Comparison of ENCODE assay signal across 8 cellular contexts in the genomic region with DNA sequence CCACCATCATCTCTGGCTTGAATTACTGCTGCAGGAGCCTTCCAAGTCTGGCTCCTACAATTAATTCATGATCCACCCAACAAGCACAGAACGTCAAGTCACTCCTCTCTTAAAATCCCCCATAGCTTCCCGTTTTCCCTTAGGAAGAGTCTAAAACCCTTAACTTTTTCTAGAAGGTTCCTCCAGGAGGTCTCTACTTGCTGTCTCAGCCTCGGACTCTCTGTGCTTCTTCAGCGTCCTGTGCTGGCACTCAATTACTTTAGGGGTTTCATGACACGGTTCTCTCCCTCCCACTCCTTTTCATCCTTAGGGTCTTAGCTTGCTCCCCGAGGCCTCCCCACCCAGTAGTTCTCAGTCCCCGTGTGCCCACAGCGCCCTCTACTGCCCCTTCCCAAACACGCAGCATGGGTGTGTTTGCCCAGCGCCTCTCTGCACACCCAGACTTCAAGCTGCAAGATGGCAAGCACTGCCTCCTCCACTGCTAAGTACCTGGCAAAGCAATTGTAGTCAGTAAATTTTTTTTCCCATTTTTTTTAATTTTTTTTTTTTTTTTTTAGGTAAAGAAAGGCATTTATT. TPM values are rescaled to one million over a fixed set of nuclear protein-coding genes. Genes with fewer than 3 reads are reported as not detected.
A peak's percentile ranks its signal among the peaks of the same experiment; 100 is the strongest.
DNase-seq lines count a peak whose midpoint lies in the region; ATAC-seq and TF ChIP-seq lines count a peak whose summit lies in the region.

No MANE protein-coding gene starts in this region.

- in situ Hi-C loops in GM13976 (cut with MboI; ENCODE audit: low sequenced_read_pairs, unreplicated experiment): no loop called here

- no peak overlapping the region for H3K4me3 ChIP-seq in AG04449 (ENCODE audit: low read depth, low read length)

- peak; percentile 78 for TF ChIP-seq CTCF in AG04449 (IDR thresholded peaks at IDR 0.05; ENCODE audit: insufficient read depth, low read length, missing control alignments)
- peak; percentile 90 for TF ChIP-seq CTCF in GM13976 (IDR thresholded peaks at IDR 0.05; ENCODE audit: borderline replicate concordance, control extremely low read depth, extremely low read depth, insufficient read depth, missing control alignments)

- intact Hi-C loops in left cardiac atrium (cut with DNase I): no loop called here

- no peak for DNase-seq in AG04449 (ENCODE audit: low read depth, low spot score)
- peak; percentile 76 for DNase-seq in GM13976 (ENCODE audit: low spot score)
- DNase-seq in activated effector memory CD4-positive, alpha-beta T cell treated with anti-CD3 and anti-CD28 coated beads, Interleukin-2, amount 50 U/mL, for 16 hours: peak; percentile 79
- peak; percentile 42 for DNase-seq in left cardiac atrium
- peak; percentile 43 to 63 (median 51) for DNase-seq in stimulated activated CD4-positive, alpha-beta T cell treated with anti-CD3 and anti-CD28 coated beads, Interleukin-12 subunit alpha, Interleukin-12 subunit beta, amount 100 ng/mL, for 48 hours (ENCODE audit: low read depth in 2 of 3, low spot score in 1 of 3)

- POLR2A ChIA-PET in AG04449 (lab: Yijun Ruan, JAX): no interaction called here

- peak in 1 of 2 donors; percentile 52 for ATAC-seq in left cardiac atrium
- no peak for ATAC-seq in GM21390 (IDR thresholded peaks at IDR 0.05; ENCODE audit: unreplicated experiment)
- ATAC-seq in HG03045 (IDR thresholded peaks at IDR 0.05; ENCODE audit: unreplicated experiment): no peak

- CTCF ChIA-PET in AG04449 (lab: Yijun Ruan, JAX): interaction anchor here (0.6 to 2.7 kb wide), 25 partner anchors 9 to 768 kb away, joined by 3 to 12 read pairs (median 4); no protein-coding TSS in a partner anchor

TF ChIP-seq in PFSK-1, 5 proteins besides CTCF, POLR2A, EP300 and RAD21:
- TF ChIP-seq POLR2AphosphoS5 (IDR thresholded peaks at IDR 0.05; ENCODE audit: low read depth, low read length): no peak
- peak; percentile 44 for TF ChIP-seq FOXP2 (optimal IDR thresholded peaks at IDR 0.05; ENCODE audit: borderline replicate concordance, extremely low read depth, extremely low read length, insufficient read depth)

RNA-seq across cellular contexts. Expression of gene MAP3K10, which starts 25.8 kb away (rescaled TPM):
- 41.3 TPM for polyA plus RNA-seq in PFSK-1 (2012; ENCODE audit: insufficient read length, low read depth)
- 10 to 100 TPM; 17.3 to 19.9 TPM for total RNA-seq in left cardiac atrium

RNA-seq across cellular contexts. Expression of gene TTC9B, which starts 52.7 kb away (rescaled TPM):
- 10.1 TPM for polyA plus RNA-seq in PFSK-1 (2012; ENCODE audit: insufficient read length, low read depth)
- total RNA-seq in left cardiac atrium: not detected
